ENCODE assay signal across 20 cellular contexts in the genomic region with DNA sequence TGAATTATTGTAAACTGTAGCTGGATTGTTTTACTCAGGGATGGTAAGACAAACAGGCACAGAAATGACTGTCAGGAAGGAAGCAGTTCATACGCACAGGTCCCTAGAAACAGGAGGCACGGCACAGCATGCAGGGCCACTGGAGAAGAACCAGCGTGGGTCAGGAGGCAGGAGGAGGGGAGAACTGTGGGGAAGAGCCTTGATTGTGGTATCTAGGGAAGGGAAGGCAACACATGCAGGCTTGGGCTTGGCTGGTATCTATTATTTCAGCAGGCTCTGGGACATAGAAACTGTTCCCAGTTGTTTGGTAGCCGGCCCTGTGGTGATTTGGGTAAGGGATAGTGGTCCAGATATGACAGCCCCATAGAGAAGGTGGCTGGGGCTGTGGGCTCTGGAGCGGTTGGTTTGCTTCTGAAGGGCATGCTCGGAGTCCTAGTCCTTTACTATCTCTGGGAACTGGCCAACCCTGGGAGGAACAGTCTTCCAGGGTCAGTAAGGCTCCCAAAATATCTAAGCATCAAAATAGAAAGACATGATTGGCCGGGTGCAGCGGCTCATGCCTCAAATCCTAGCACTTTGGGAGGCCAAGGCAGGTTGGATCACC. TPM values are rescaled to one million over a fixed set of nuclear protein-coding genes. Genes with fewer than 3 reads are reported as not detected.
DNase-seq lines count a peak whose midpoint lies in the region; ATAC-seq and TF ChIP-seq lines count a peak whose summit lies in the region.
"Had no signal": no experiment of that assay in that cellular context is flagged by ENCODE, and none has a peak within 500 bp of the region (broad histone marks: within the 10 kb centered on the region; RNA-seq: fewer than 3 reads in every experiment).

No MANE protein-coding gene starts in this region.

- no peaks in the 10 kb centered on the region for H3K9me3 Mint-ChIP-seq in activated CD4-positive, alpha-beta T cell treated with anti-CD3 and anti-CD28 coated beads, Interleukin-2, amount 10 ng/mL, durations not matched to agents 7 days and 5 days
- H3K9me3 Mint-ChIP-seq: CD8-positive, alpha-beta T cell had no signal

- POLR2A ChIA-PET in Panc1 (lab: Charles Lee) = no interaction called here
- POLR2A ChIA-PET in activated CD4-positive, alpha-beta T cell treated with anti-CD3 and anti-CD28 coated beads, Interleukin-2, amount 10 ng/mL, durations not matched to agents 7 days and 5 days (lab: Charles Lee) = no interaction called here

- WGBS in mesenchymal stem cell = 66% methylated on average over 8 of the region's 8 CpGs
- WGBS in psoas muscle, 3 donors = 30 to 48% (median 36%) methylated on average over 8 of the region's 8 CpGs

- H2BK120ac ChIP-seq in mesenchymal stem cell (ENCODE audit: low read depth, low read length) = no peak overlapping the region

- H3K4me1 ChIP-seq in Panc1 (ENCODE audit: control insufficient read depth, insufficient read depth, low read length) (peaks cover 5% of the 10 kb centered on the region; the same call in 1 of the 2 replicates), mesenchymal stem cell (ENCODE audit: control insufficient read depth, insufficient read depth, low read depth, low read length) (peaks cover 12% of the 10 kb centered on the region), psoas muscle (peaks cover 8% of the 10 kb centered on the region), ascending aorta (no peaks in the 10 kb centered on the region)

- CTCF ChIA-PET in Panc1 (lab: Charles Lee) = no interaction called here
- CTCF ChIA-PET in activated CD4-positive, alpha-beta T cell treated with anti-CD3 and anti-CD28 coated beads, Interleukin-2, amount 10 ng/mL, durations not matched to agents 7 days and 5 days (lab: Charles Lee) = interaction anchor here (1.0 to 1.4 kb wide), 2 partner anchors 8 to 20 kb away, joined by 3 to 4 read pairs; no protein-coding TSS in a partner anchor

- no peak overlapping the region for H3K18ac ChIP-seq in mesenchymal stem cell (ENCODE audit: low read depth in 1 of 2, low read length in 2 of 2)

- peaks cover 7% of the 10 kb centered on the region for H3K27me3 Mint-ChIP-seq in activated CD4-positive, alpha-beta T cell treated with anti-CD3 and anti-CD28 coated beads, Interleukin-2, amount 10 ng/mL, durations not matched to agents 7 days and 5 days

- no peak overlapping the region for H3K4me3 Mint-ChIP-seq in activated CD4-positive, alpha-beta T cell treated with anti-CD3 and anti-CD28 coated beads, Interleukin-2, amount 10 ng/mL, durations not matched to agents 7 days and 5 days
- H3K4me3 Mint-ChIP-seq: CD8-positive, alpha-beta T cell had no signal

- H2AFZ ChIP-seq in mesenchymal stem cell (ENCODE audit: low read depth, low read length) = peak overlapping the region; percentile 68

- H3K36me3 ChIP-seq in Panc1 (ENCODE audit: control insufficient read depth, insufficient read depth, low read length) (no peaks in the 10 kb centered on the region), mesenchymal stem cell (ENCODE audit: control insufficient read depth in 1 of 2, insufficient read depth in 2 of 2, low read depth in 1 of 2, low read length in 2 of 2) (no peaks in the 10 kb centered on the region), psoas muscle (ENCODE audit: insufficient read depth in 1 of 2, low read depth in 1 of 2) (no peaks in the 10 kb centered on the region), ascending aorta (no peaks in the 10 kb centered on the region)
- H3K36me3 ChIP-seq: BLaER1 had no signal

- no peak overlapping the region for H2BK12ac ChIP-seq in mesenchymal stem cell (ENCODE audit: low read length in 2 of 2)

- H3K4me1 Mint-ChIP-seq in activated CD4-positive, alpha-beta T cell treated with anti-CD3 and anti-CD28 coated beads, Interleukin-2, amount 10 ng/mL, durations not matched to agents 7 days and 5 days = no peaks in the 10 kb centered on the region

- in situ Hi-C loops in Panc1 (cut with HindIII; ENCODE audit: low pct_unique_long_range_greater_than_20kb, low sequenced_read_pairs) = no loop called here

- H2BK15ac ChIP-seq in mesenchymal stem cell (ENCODE audit: low read depth, poor library complexity, severe bottlenecking) = no peak overlapping the region

- H3K4me2 ChIP-seq in mesenchymal stem cell (ENCODE audit: low read length, poor library complexity, severe bottlenecking) = no peak overlapping the region
- H3K4me2 ChIP-seq: BLaER1 had no signal

- no peaks in the 10 kb centered on the region for H3K36me3 Mint-ChIP-seq in activated CD4-positive, alpha-beta T cell treated with anti-CD3 and anti-CD28 coated beads, Interleukin-2, amount 10 ng/mL, durations not matched to agents 7 days and 5 days (ENCODE audit: low read depth)
- H3K36me3 Mint-ChIP-seq: CD8-positive, alpha-beta T cell had no signal

- H3K14ac ChIP-seq in mesenchymal stem cell (ENCODE audit: low read length in 2 of 2) = peak overlapping the region in 1 of 2 experiments; percentile 95

- peak; percentile 39; the same call in 1 of the 2 replicates for ATAC-seq in Panc1
- peak in 3 of 4 donors; percentile 59 to 65 (median 64) for ATAC-seq in psoas muscle
- ATAC-seq: CD8-positive, alpha-beta T cell had no signal

- H4K91ac ChIP-seq in mesenchymal stem cell (ENCODE audit: low read length) = no peak overlapping the region

- DNase-seq in Panc1 (ENCODE audit: low read depth, low spot score) (no peak), foreskin melanocyte (peak; percentile 10), mesenchymal stem cell (peak; percentile 8), psoas muscle (no peak), activated gamma-delta T cell (lab: John Stamatoyannopoulos, UW) (no peak), cerebellar nuclear complex (lab: John Stamatoyannopoulos, UW) (no peak), ascending aorta (ENCODE audit: low spot score in 2 of 2) (no peak)
- no peak for DNase-seq in activated CD4-positive, alpha-beta T cell treated with anti-CD3 and anti-CD28 coated beads, Interleukin-2, amount 10 ng/mL, durations not matched to agents 7 days and 5 days
- DNase-seq: CD8-positive, alpha-beta T cell; HCEC 1CT; NCI-H1092 treated with DMSO at 0.1 percent for 48 hours; NCI-H1694; NCI-H2081 treated with DMSO at 0.1 percent for 48 hours; NCI-H510A; NCI-H748 treated with DMSO at 0.1 percent for 48 hours; OCI-M1; SIG-M5 had no signal

- no peak overlapping the region for H3K23ac ChIP-seq in mesenchymal stem cell (ENCODE audit: low read length in 2 of 2)

- no peak overlapping the region for H3K4ac ChIP-seq in mesenchymal stem cell (ENCODE audit: low read depth in 1 of 2, low read length in 2 of 2)

- TF ChIP-seq CTCF in Panc1 (IDR thresholded peaks at IDR 0.05) (no peak), psoas muscle (IDR thresholded peaks at IDR 0.05) (no peak), ascending aorta (IDR thresholded peaks at IDR 0.05) (no peak)

- H3K79me1 ChIP-seq in mesenchymal stem cell (replicated peaks; ENCODE audit: low read length, poor library complexity, severe bottlenecking) = no peaks in the 10 kb centered on the region

- no peak overlapping the region for H3K9ac ChIP-seq in mesenchymal stem cell (ENCODE audit: low read length)
- H3K9ac ChIP-seq: BLaER1 had no signal

- intact Hi-C loops in Panc1 (cut with micrococcal nuclease; ENCODE audit: unreplicated experiment) = no loop called here
- intact Hi-C loops in psoas muscle (cut with DNase I) = no loop called here
- intact Hi-C loops in ascending aorta (cut with DNase I) = no loop called here

- H3K4me3 ChIP-seq in Panc1 (ENCODE audit: low read depth in 2 of 2, low read length in 2 of 2) (no peak overlapping the region), mesenchymal stem cell (ENCODE audit: insufficient read depth in 1 of 2, low read depth in 1 of 2, low read length in 2 of 2) (no peak overlapping the region), psoas muscle (no peak overlapping the region), ascending aorta (no peak overlapping the region)
- H3K4me3 ChIP-seq: BLaER1 had no signal

- no peak overlapping the region for H3K27ac Mint-ChIP-seq in activated CD4-positive, alpha-beta T cell treated with anti-CD3 and anti-CD28 coated beads, Interleukin-2, amount 10 ng/mL, durations not matched to agents 7 days and 5 days
- H3K27ac Mint-ChIP-seq: CD8-positive, alpha-beta T cell had no signal

- BruUV-seq in Panc1 (replicated peaks; lab: Mats Ljungman, UMichigan) = no TSS peak

- no peak overlapping the region for H2BK5ac ChIP-seq in mesenchymal stem cell (ENCODE audit: low read depth, low read length, poor library complexity, severe bottlenecking)

- no peaks in the 10 kb centered on the region for H3K9me3 ChIP-seq in Panc1 (ENCODE audit: control insufficient read depth, insufficient read depth, low read depth, low read length)
- no peaks in the 10 kb centered on the region for H3K9me3 ChIP-seq in mesenchymal stem cell (ENCODE audit: control insufficient read depth, low read length)
- H3K9me3 ChIP-seq in psoas muscle = no peaks in the 10 kb centered on the region
- no peaks in the 10 kb centered on the region for H3K9me3 ChIP-seq in ascending aorta
- H3K9me3 ChIP-seq: BLaER1 had no signal

- H3K27ac ChIP-seq in Panc1 (ENCODE audit: low read length) (no peak overlapping the region), mesenchymal stem cell (ENCODE audit: low read length, poor library complexity, severe bottlenecking) (no peak overlapping the region), psoas muscle (no peak overlapping the region), ascending aorta (no peak overlapping the region)
- H3K27ac ChIP-seq: BLaER1 had no signal

- H4K8ac ChIP-seq in mesenchymal stem cell (ENCODE audit: low read length) = no peak overlapping the region

- H3K27me3 ChIP-seq in Panc1 (ENCODE audit: control insufficient read depth, insufficient read depth, low read length) = no peaks in the 10 kb centered on the region
- peaks cover 0 to 5% of the 10 kb centered on the region in 2 experiments for H3K27me3 ChIP-seq in mesenchymal stem cell (ENCODE audit: control insufficient read depth in 1 of 2, insufficient read depth in 1 of 2, low read length in 2 of 2)
- no peaks in the 10 kb centered on the region for H3K27me3 ChIP-seq in psoas muscle (ENCODE audit: insufficient read depth in 3 of 3, low read length in 2 of 3)
- H3K27me3 ChIP-seq in ascending aorta = no peaks in the 10 kb centered on the region
- H3K27me3 ChIP-seq: BLaER1 had no signal

- H2AK5ac ChIP-seq in mesenchymal stem cell (ENCODE audit: low read length, severe bottlenecking) = no peak overlapping the region

RNA-seq across cellular contexts. Expression of a gene that starts 43.1 kb away (rescaled TPM):
- total RNA-seq in Panc1 (2021; ENCODE audit: unreplicated experiment) (11.6 TPM), psoas muscle (1 to 10 TPM in 3 of 4 donors, under 1 TPM in 1; 0.85 to 2.2 (median 1.6) TPM), ascending aorta (2.9 TPM)
- polyA plus RNA-seq in Panc1 (2012; ENCODE audit: insufficient read length) = 4.4 TPM
- polyA plus RNA-seq in mesenchymal stem cell (2013, experiment 1 of 2) = 4.4 TPM
- polyA plus RNA-seq in mesenchymal stem cell (2013, experiment 2 of 2) = 4.4 TPM
- polyA plus RNA-seq in psoas muscle = 1 to 10 TPM in 1 of 3 donors, under 1 TPM in 2; 0.53 to 1.2 (median 0.70) TPM
- total RNA-seq in activated CD4-positive, alpha-beta T cell treated with anti-CD3 and anti-CD28 coated beads, Interleukin-2, amount 10 ng/mL, durations not matched to agents 7 days and 5 days = 10 to 100 TPM in 1 of 2 experiments, 1 to 10 TPM in 1; 9.1 to 10.1 TPM

RNA-seq across cellular contexts. Expression of a gene that starts 47.9 kb away (rescaled TPM):
- total RNA-seq in Panc1 (2021; ENCODE audit: unreplicated experiment) = not detected
- polyA plus RNA-seq in Panc1 (2012; ENCODE audit: insufficient read length) = 3.6 TPM
- polyA plus RNA-seq in mesenchymal stem cell (2013, experiment 1 of 2) = 0.07 TPM
- 0.08 TPM for polyA plus RNA-seq in mesenchymal stem cell (2013, experiment 2 of 2)
- total RNA-seq in psoas muscle = over 10,000 TPM in 3 of 4 donors, 1,000 to 10,000 TPM in 1; 8,109 to 28,566 (median 18,858) TPM
- over 10,000 TPM; 11,314 to 26,656 (median 13,405) TPM for polyA plus RNA-seq in psoas muscle
- not detected for total RNA-seq in activated CD4-positive, alpha-beta T cell treated with anti-CD3 and anti-CD28 coated beads, Interleukin-2, amount 10 ng/mL, durations not matched to agents 7 days and 5 days
- total RNA-seq in ascending aorta = not detected
- total RNA-seq: A673; CD8-positive, alpha-beta T cell; RPMI7951 had no signal

Comparison
In these comparisons a context has a peak if more than half of its experiments do, and no peak if none do; other contexts are left out.
1. DNase-seq: peak in foreskin melanocyte (single experiment) and mesenchymal stem cell (single experiment); none in Panc1 (single experiment), psoas muscle (0 of 2), activated CD4-positive, alpha-beta T cell treated with anti-CD3 and anti-CD28 coated beads, Interleukin-2, amount 10 ng/mL, durations not matched to agents 7 days and 5 days (single experiment), activated gamma-delta T cell (single experiment), cerebellar nuclear complex (0 of 2) and ascending aorta (0 of 2).
2. RNA of a gene that starts 47.9 kb away (total RNA-seq): 8,109 to 28,566 TPM in psoas muscle; not detected in Panc1 (single experiment), not detected in activated CD4-positive, alpha-beta T cell treated with anti-CD3 and anti-CD28 coated beads, Interleukin-2, amount 10 ng/mL, durations not matched to agents 7 days and 5 days and not detected in ascending aorta (single experiment); every median in the first group is over 1,000 times any median in the second.